17 cellular contexts compared by ENCODE assay signal in the genomic region with DNA sequence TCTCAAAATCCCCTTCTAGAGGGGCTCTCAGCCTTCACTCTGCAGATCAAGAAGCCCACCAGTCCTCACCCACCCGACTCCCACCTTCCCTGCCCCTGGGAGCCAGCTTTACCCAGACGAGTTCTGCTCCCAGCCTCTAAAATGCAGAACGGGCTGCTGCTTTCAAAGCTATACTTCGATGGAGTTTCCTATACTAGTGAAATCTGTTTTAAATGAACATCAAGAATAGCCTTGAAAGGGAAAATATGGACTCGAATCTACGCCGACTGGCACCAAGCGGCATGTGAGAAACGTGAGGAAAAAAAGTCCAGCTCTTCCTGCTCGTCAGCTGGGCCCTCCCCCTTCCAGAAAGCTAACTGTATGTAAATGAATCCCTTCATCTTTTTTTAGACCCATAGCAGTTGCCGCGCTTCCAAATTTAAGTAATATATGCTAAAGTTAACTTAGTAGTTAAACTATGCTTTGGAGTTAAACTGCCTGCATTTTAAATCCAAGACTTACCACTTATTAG.
DNase-seq lines count a peak whose midpoint lies in the region; ATAC-seq and TF ChIP-seq lines count a peak whose summit lies in the region.
"Had no signal": no experiment of that assay in that cellular context is flagged by ENCODE, and none has a peak within 500 bp of the region (broad histone marks: within the 10 kb centered on the region; RNA-seq: fewer than 3 reads in every experiment).

No MANE protein-coding gene starts in this region.

- H3K27me3 ChIP-seq in layer of hippocampus (ENCODE audit: control insufficient read depth, insufficient read depth, low read length) (no peaks in the 10 kb centered on the region), right cardiac atrium (ENCODE audit: control insufficient read depth, insufficient read depth) (no peaks in the 10 kb centered on the region), transverse colon (no peaks in the 10 kb centered on the region)
- H3K27me3 ChIP-seq: BE2C had no signal

- TF ChIP-seq EP300 in transverse colon (IDR thresholded peaks at IDR 0.05; ENCODE audit: low read depth), result no peak

- no peak for TF ChIP-seq CTCF in transverse colon (IDR thresholded peaks at IDR 0.05)

- H3K27ac ChIP-seq in caudate nucleus (ENCODE audit: low read depth, low read length) (peak overlapping the region; percentile 98), layer of hippocampus (ENCODE audit: low read depth, low read length) (peak overlapping the region; percentile 97), right cardiac atrium (ENCODE audit: low read length) (no peak overlapping the region), transverse colon (no peak overlapping the region)

- intact Hi-C loops in right cardiac atrium (cut with DNase I), result no loop called here
- intact Hi-C loops in transverse colon (cut with DNase I; ENCODE audit: low total_unique reads), result no loop called here
- intact Hi-C loops in left colon (cut with DNase I, micrococcal nuclease), result no loop called here

- whole genome bisulfite sequencing in right cardiac atrium, result 77% methylated on average over 12 of the region's 12 CpGs
- WGBS in transverse colon (ENCODE audit: low coverage in 1 of 2), 2 donors, result 79 to 87% methylated on average over 8 to 12 of the region's 12 CpGs

- in situ Hi-C loops in transverse colon (cut with MboI; ENCODE audit: low pct_ligation_motif_present in 1 of 4, low pct_unique_long_range_greater_than_20kb in 1 of 4, low sequenced_read_pairs in 3 of 4), result no loop called here

- DNase-seq in caudate nucleus (lab: John Stamatoyannopoulos, UW), result peak in 6 of 61 donors; percentile 26 to 48 (median 34)
- peak; percentile 66 for DNase-seq in pons (ENCODE audit: low spot score)
- DNase-seq in right cardiac atrium, result no peak
- DNase-seq in transverse colon, result no peak
- no peak for DNase-seq in left colon
- DNase-seq: ACHN; BE2C; Caco-2; CD4-positive, CD25-positive, alpha-beta regulatory T cell; CD8-positive, alpha-beta memory T cell; DMS153; DMS79; GDM1; H9; IMR-90 had no signal

- no peak for TF ChIP-seq POLR2A in transverse colon (IDR thresholded peaks at IDR 0.05)

- H3K36me3 ChIP-seq in transverse colon, result no peaks in the 10 kb centered on the region
- H3K36me3 ChIP-seq: BE2C had no signal

- H3K4me3 ChIP-seq in right cardiac atrium (ENCODE audit: low read length), result no peak overlapping the region
- H3K4me3 ChIP-seq in transverse colon, result no peak overlapping the region

- H3K4me1 ChIP-seq in right cardiac atrium (ENCODE audit: control insufficient read depth, insufficient read depth, low read length) (no peaks in the 10 kb centered on the region), transverse colon (no peaks in the 10 kb centered on the region)
- H3K4me1 ChIP-seq: BE2C, Caco-2 had no signal

- ATAC-seq in right cardiac atrium (no peak), GM21526 (IDR thresholded peaks at IDR 0.05; ENCODE audit: low FRiP score, unreplicated experiment) (no peak), left colon (no peak)

- H3K9me3 ChIP-seq in right cardiac atrium (ENCODE audit: control insufficient read depth, low read length), result no peaks in the 10 kb centered on the region
- no peaks in the 10 kb centered on the region for H3K9me3 ChIP-seq in transverse colon
- H3K9me3 ChIP-seq: BE2C, Caco-2 had no signal

Comparison
In these comparisons a context has a peak if more than half of its experiments do, and no peak if none do; other contexts are left out.
1. H3K27ac ChIP-seq: peak in caudate nucleus (single experiment) and layer of hippocampus (single experiment); none in right cardiac atrium (single experiment) and transverse colon (0 of 4).